20 cellular contexts compared by ENCODE assay signal in genomic region chr11:86769219-86769618, GRCh38. TPM values are rescaled to one million over a fixed set of nuclear protein-coding genes. Genes with fewer than 3 reads are reported as not detected.
DNase-seq lines count a peak whose midpoint lies in the region; ATAC-seq and TF ChIP-seq lines count a peak whose summit lies in the region.
"Had no signal": no experiment of that assay in that cellular context is flagged by ENCODE, and none has a peak within 500 bp of the region (broad histone marks: within the 10 kb centered on the region; RNA-seq: fewer than 3 reads in every experiment).

No MANE protein-coding gene starts in this region.

- H4K8ac ChIP-seq in mesendoderm (ENCODE audit: low read depth, low read length): no peak overlapping the region

- H3K18ac ChIP-seq in mesendoderm (ENCODE audit: low read length): no peak overlapping the region

- H3K9ac ChIP-seq in mesendoderm (ENCODE audit: low read length): no peak overlapping the region
- H3K9ac ChIP-seq: BLaER1 treated with 17β-estradiol and CSF1 and Interleukin-3, amounts not matched to agents 10 nM and 100 nM had no signal

- H3K4me1 ChIP-seq in mesendoderm (ENCODE audit: control insufficient read depth, low read depth, low read length): peaks cover 2% of the 10 kb centered on the region
- H3K4me1 ChIP-seq in gastrocnemius medialis: peaks cover 9 to 10% of the 10 kb centered on the region in 2 donors
- H3K4me1 ChIP-seq: A549; BLaER1 treated with 17β-estradiol and CSF1 and Interleukin-3, amounts not matched to agents 10 nM and 100 nM had no signal

- H3K56ac ChIP-seq in mesendoderm (ENCODE audit: low read length): no peak overlapping the region

- intact Hi-C loops in gastrocnemius medialis (cut with DNase I; ENCODE audit: low total_unique reads): no loop called here

- no peak for TF ChIP-seq CTCF in brain microvascular endothelial cell (IDR thresholded peaks at IDR 0.05; ENCODE audit: low read depth, low read length, missing control alignments)
- no peak for TF ChIP-seq CTCF in gastrocnemius medialis (IDR thresholded peaks at IDR 0.05 in 4 of 5, conservative IDR thresholded peaks at IDR 0.05 in 1 of 5)

- H3K27me3 ChIP-seq in brain microvascular endothelial cell (replicated peaks): no peaks in the 10 kb centered on the region
- no peaks in the 10 kb centered on the region for H3K27me3 ChIP-seq in mesendoderm (ENCODE audit: insufficient read depth, low read length, poor library complexity)
- H3K27me3 ChIP-seq in gastrocnemius medialis: no peaks in the 10 kb centered on the region
- H3K27me3 ChIP-seq: BLaER1 treated with 17β-estradiol and CSF1 and Interleukin-3, amounts not matched to agents 10 nM and 100 nM had no signal

- H2BK15ac ChIP-seq in mesendoderm (replicated peaks; ENCODE audit: low read depth): no peak overlapping the region

- H3K23ac ChIP-seq in mesendoderm (ENCODE audit: low read length): no peak overlapping the region

- ATAC-seq in gastrocnemius medialis (peak; percentile 45 to 62), HG03139 (IDR thresholded peaks at IDR 0.05; ENCODE audit: unreplicated experiment) (no peak)
- ATAC-seq: A549; CD8-positive, alpha-beta T cell; HepG2 had no signal

- no peak overlapping the region for H3K4me2 ChIP-seq in mesendoderm (ENCODE audit: low read length)
- H3K4me2 ChIP-seq: A549; BLaER1 treated with 17β-estradiol and CSF1 and Interleukin-3, amounts not matched to agents 10 nM and 100 nM had no signal

- H2BK5ac ChIP-seq in mesendoderm (ENCODE audit: low read length): no peak overlapping the region

- H3K4me3 ChIP-seq in brain microvascular endothelial cell (ENCODE audit: low read depth, low read length) (no peak overlapping the region), mesendoderm (ENCODE audit: low read length) (no peak overlapping the region), gastrocnemius medialis (no peak overlapping the region)
- H3K4me3 ChIP-seq: A549; BLaER1 treated with 17β-estradiol and CSF1 and Interleukin-3, amounts not matched to agents 10 nM and 100 nM had no signal

- no peaks in the 10 kb centered on the region for H3K9me3 ChIP-seq in gastrocnemius medialis
- H3K9me3 ChIP-seq: A549 had no signal

- in situ Hi-C loops in brain microvascular endothelial cell (cut with HindIII; ENCODE audit: low pct_ligation_motif_present, low sequenced_read_pairs) (no loop called here), gastrocnemius medialis (cut with MboI; ENCODE audit: low sequenced_read_pairs in 4 of 4) (no loop called here)

- H2AK5ac ChIP-seq in mesendoderm (ENCODE audit: low read length): no peak overlapping the region

- no peaks in the 10 kb centered on the region for H3K79me2 ChIP-seq in mesendoderm (ENCODE audit: control insufficient read depth, insufficient read depth, low read length)

- H3K27ac ChIP-seq in brain microvascular endothelial cell (no peak overlapping the region), mesendoderm (ENCODE audit: low read depth, low read length) (no peak overlapping the region), gastrocnemius medialis (peak overlapping the region in 1 of 4 donors; percentile 39)
- H3K27ac ChIP-seq: BLaER1 treated with 17β-estradiol and CSF1 and Interleukin-3, amounts not matched to agents 10 nM and 100 nM had no signal

- no peak overlapping the region for H3K4ac ChIP-seq in mesendoderm (ENCODE audit: low read depth, low read length)

- H4K5ac ChIP-seq in mesendoderm (ENCODE audit: low read length): no peak overlapping the region

- DNase-seq in AG20443 (ENCODE audit: low spot score) (peak; percentile 29), brain microvascular endothelial cell (peak; percentile 16), mesendoderm (peak; percentile 46), gastrocnemius medialis (no peak), NOMO-1 (lab: John Stamatoyannopoulos, UW; ENCODE audit: unreplicated experiment in 2 of 2) (no peak), RKO (ENCODE audit: low spot score) (no peak)
- DNase-seq: CD8-positive, alpha-beta T cell; DMS53; EL; KG1; NCI-H1417 treated with DMSO at 0.1 percent for 48 hours; NCI-H1930; NCI-H226; NCI-H524; NCI-H82; RPMI8226 had no signal

- H3K79me1 ChIP-seq in mesendoderm (ENCODE audit: low read length): no peaks in the 10 kb centered on the region

- H3K36me3 ChIP-seq in brain microvascular endothelial cell (replicated peaks) (no peaks in the 10 kb centered on the region), mesendoderm (ENCODE audit: control insufficient read depth, insufficient read depth, low read length) (no peaks in the 10 kb centered on the region), gastrocnemius medialis (no peaks in the 10 kb centered on the region)
- H3K36me3 ChIP-seq: BLaER1 treated with 17β-estradiol and CSF1 and Interleukin-3, amounts not matched to agents 10 nM and 100 nM had no signal

- H2BK120ac ChIP-seq in mesendoderm (ENCODE audit: low read depth, low read length): no peak overlapping the region

- WGBS in mesendoderm (ENCODE audit: extremely low coverage, insufficient coverage, low lambda C conversion rate): no CpG with 5 or more reads among the region's 2 CpGs

- no peak for TF ChIP-seq POLR2A in gastrocnemius medialis (IDR thresholded peaks at IDR 0.05)

RNA-seq across cellular contexts. Expression of gene PRSS23, which starts 31.1 kb away (rescaled TPM):
- polyA plus RNA-seq in mesendoderm (2013, experiment 1 of 2): 3.9 TPM
- 4.1 TPM for polyA plus RNA-seq in mesendoderm (2013, experiment 2 of 2)
- total RNA-seq in gastrocnemius medialis: 10 to 100 TPM in 1 of 4 donors, 1 to 10 TPM in 3; 2.4 to 12.2 (median 7.1) TPM

Comparison
In these comparisons a context has a peak if more than half of its experiments do, and no peak if none do; other contexts are left out.
1. DNase-seq: peak in AG20443 (single experiment), brain microvascular endothelial cell (single experiment) and mesendoderm (single experiment); none in gastrocnemius medialis (0 of 2), NOMO-1 (0 of 2) and RKO (single experiment).